Comparison of ENCODE assay signal across 10 cellular contexts in the genomic region with DNA sequence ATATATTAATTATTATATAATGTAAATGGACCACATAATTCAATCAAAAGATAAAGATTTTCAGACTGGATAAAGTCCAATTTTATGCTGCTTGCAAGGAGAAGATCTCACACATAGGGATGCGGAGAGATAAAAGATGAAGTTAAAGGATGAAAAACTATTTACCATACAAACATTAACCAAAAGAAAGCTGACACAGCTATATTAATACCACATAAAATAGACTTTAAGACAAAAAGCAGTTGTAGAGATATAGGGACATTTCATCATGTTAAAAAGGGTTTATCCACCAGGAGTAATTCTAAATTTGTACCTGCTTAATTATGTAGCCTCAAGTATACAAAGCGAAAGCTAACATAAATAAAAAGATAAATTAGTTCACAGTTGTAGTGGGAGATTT. TPM values are rescaled to one million over a fixed set of nuclear protein-coding genes. Genes with fewer than 3 reads are reported as not detected.
"Had no signal": no experiment of that assay in that cellular context is flagged by ENCODE, and none has a peak within 500 bp of the region (broad histone marks: within the 10 kb centered on the region; RNA-seq: fewer than 3 reads in every experiment).

No MANE protein-coding gene starts in this region.

- FAIRE-seq: HTR-8/SVneo had no signal

- H3K27ac ChIP-seq: HL-60, KMS-11 had no signal

- H3K9ac ChIP-seq: KMS-11 had no signal

- H3K4me2 ChIP-seq: KMS-11 had no signal

- DNase-seq: Karpas-422, Kasumi-1, KBM-7, KG1 had no signal

RNA-seq across cellular contexts. Expression of a gene that starts 15.2 kb away (rescaled TPM):
- total RNA-seq: HT-29, HT1080 had no signal
- polyA plus RNA-seq: IgD-negative memory B cell had no signal

RNA-seq across cellular contexts. Expression of a gene that starts 41.3 kb away (rescaled TPM):
- total RNA-seq: HT-29, HT1080 had no signal
- polyA plus RNA-seq: IgD-negative memory B cell had no signal
